In the genomic region with DNA sequence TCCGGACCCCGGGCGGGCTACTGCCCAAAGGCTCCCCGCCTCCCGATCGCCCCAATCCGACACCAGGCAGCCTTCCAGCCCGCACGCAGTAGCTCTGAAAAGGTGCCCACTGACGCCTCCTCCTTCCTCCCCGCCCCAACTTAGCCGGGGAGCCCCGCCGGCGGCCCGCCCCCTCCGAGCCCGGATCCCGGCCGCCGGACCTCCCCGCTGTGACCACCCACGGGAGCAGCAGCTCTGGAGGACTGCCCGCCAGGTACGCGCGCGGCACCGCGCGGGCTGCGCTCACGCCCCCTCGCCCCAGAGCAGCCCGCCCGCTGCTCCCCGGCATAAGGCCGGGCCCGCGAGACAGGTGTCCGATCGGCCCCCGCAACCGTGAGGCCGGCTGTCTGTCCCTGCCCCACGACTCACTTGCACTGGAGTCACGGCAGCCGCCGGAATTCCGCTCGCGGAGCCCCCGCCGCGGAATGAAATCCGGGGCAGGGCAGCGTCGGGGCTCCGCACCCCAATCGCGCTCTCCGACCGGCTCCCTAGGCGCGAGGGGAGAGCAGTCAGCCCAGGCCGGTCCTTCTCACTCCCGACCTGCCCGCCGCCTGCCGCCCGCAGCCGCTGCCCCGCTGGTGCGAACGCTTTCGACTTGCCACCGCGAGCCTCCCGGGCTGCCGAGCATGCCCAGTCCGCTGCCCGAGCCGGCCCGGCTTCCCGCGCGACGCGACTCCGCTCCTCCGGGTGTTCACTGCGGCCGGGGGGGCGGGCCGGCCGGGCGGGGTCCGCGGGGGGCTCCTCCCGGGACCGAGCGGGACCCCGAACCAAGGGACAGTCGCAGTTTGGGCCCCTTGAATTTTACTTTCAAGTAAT, we compare ENCODE assay signal across 8 cellular contexts. TPM values are rescaled to one million over a fixed set of nuclear protein-coding genes. Genes with fewer than 3 reads are reported as not detected.
A peak's percentile ranks its signal among the peaks of the same experiment; 100 is the strongest.
DNase-seq lines count a peak whose midpoint lies in the region; ATAC-seq, FAIRE-seq and TF ChIP-seq lines count a peak whose summit lies in the region.

A gene (minus strand): TSS at position 658 of the 855 bp plus-strand sequence. CDS start 279,842 bp downstream, outside the sequence.

- no peaks in the 10 kb centered on the region for H3K27me3 Mint-ChIP-seq in natural killer cell (ENCODE audit: low read depth in 2 of 2)

- H3K9me3 Mint-ChIP-seq in natural killer cell, result no peaks in the 10 kb centered on the region

- H3K27ac Mint-ChIP-seq in natural killer cell, result peak within 1 kb of the TSS; percentile 94 to 95

- H3K36me3 Mint-ChIP-seq in natural killer cell, result no peaks in the 10 kb centered on the region

- peak; percentile 37 for DNase-seq in COR-L47 (lab: John Stamatoyannopoulos, UW)
- DNase-seq in HTR-8/SVneo (ENCODE audit: insufficient read length, low spot score), result peak; percentile 74
- peak; percentile 79 for DNase-seq in RPMI7951 (ENCODE audit: low read depth)
- DNase-seq in activated effector memory CD4-positive, alpha-beta T cell treated with Interleukin-2 at 50 U/mL for 16 hours, result peak; percentile 72
- DNase-seq in fibroblast of peridontal ligament (ENCODE audit: extremely low read depth), result peak; percentile 78
- peak; percentile 82 for DNase-seq in natural killer cell
- DNase-seq in stimulated activated naive CD4-positive, alpha-beta T cell treated with Interleukin-2 at 50 U/mL for 16 hours (lab: John Stamatoyannopoulos, UW), result peak; percentile 79

- peak; percentile 28 for FAIRE-seq in HTR-8/SVneo (lab: Jason Lieb, UNC)

- no peak for TF ChIP-seq CTCF in natural killer cell (IDR thresholded peaks at IDR 0.05)

- H3K4me3 Mint-ChIP-seq in natural killer cell, result peak within 1 kb of the TSS; percentile 97

- peaks cover 42 to 47% of the 10 kb centered on the region in 2 donors for H3K4me1 Mint-ChIP-seq in natural killer cell

- intact Hi-C loops in natural killer cell (cut with micrococcal nuclease), result loop anchor here (1.0 to 10.0 kb wide), 5 partner anchors 13 to 1071 kb away; a partner anchor contains a TSS

- ATAC-seq in GM19468 (IDR thresholded peaks at IDR 0.05; ENCODE audit: extremely low read depth, unreplicated experiment) (peak; percentile 4), natural killer cell (peak; percentile 43 to 77 (median 61))

RNA-seq across cellular contexts. Expression of the gene that starts here (rescaled TPM):
- 25.9 and 31.8 TPM in 2 replicates for total RNA-seq in RPMI7951 (2014; rRNA removed; shearing (Covaris generic))
- 10 to 100 TPM; 24.5 to 32.7 (median 30.4) TPM for total RNA-seq in natural killer cell

Comparison
In these comparisons a context has a peak if more than half of its experiments do, and no peak if none do; other contexts are left out.
1. Peak in every context shown above with its lines: DNase-seq and ATAC-seq.